Comparison of ENCODE assay signal across 27 cellular contexts in the genomic region with DNA sequence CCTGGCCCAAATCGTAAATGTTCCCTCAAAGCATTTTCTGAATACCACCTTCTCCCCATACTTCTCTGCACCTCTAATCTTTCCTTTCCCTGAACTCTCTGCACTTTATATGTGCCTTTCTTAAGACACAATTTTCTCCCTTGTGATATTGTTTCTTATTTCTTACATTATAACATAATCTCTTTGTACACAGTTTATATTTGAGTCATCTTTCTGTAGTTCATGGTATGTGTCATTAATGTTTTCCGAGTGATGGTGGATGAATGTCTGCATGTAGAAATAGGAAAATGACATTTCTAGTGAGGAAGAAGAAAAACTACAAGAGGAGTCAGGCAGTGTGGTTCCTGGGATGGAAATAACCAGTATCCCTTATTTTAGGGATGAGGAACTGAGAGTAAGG.
"Had no signal": no experiment of that assay in that cellular context is flagged by ENCODE, and none has a peak within 500 bp of the region (broad histone marks: within the 10 kb centered on the region; RNA-seq: fewer than 3 reads in every experiment).

No MANE protein-coding gene starts in this region.

- ATAC-seq: activated T-cell treated with anti-CD3 and anti-CD28 coated beads, Interleukin-2, amount 50 U/mL, for 72 hours; body of pancreas; WTC11 had no signal

- DNase-seq: activated CD4-positive, alpha-beta memory T cell treated with anti-CD3 and anti-CD28 coated beads, Interleukin-2, amount 10 ng/mL, durations not matched to agents 7 days and 5 days; activated CD4-positive, alpha-beta T cell treated with anti-CD3 and anti-CD28 coated beads for 1 hour; activated CD4-positive, alpha-beta T cell treated with anti-CD3 and anti-CD28 coated beads for 4 hours; activated CD4-positive, alpha-beta T cell treated with anti-CD3 and anti-CD28 coated beads, Interleukin-2, amount 10 ng/mL, durations not matched to agents 7 days and 5 days; activated CD4-positive, alpha-beta T cell treated with anti-CD3 and anti-CD28 coated beads, Interleukin-2, amount 50 U/mL, for 4 hours; activated CD8-positive, alpha-beta memory T cell treated with anti-CD3 and anti-CD28 coated beads, Interleukin-2, amount 50 U/mL, for 48 hours; activated effector memory CD4-positive, alpha-beta T cell treated with Interleukin-2 at 50 U/mL for 16 hours; activated gamma-delta T cell treated with Interleukin-2 at 50 U/mL for 16 hours; activated naive CD4-positive, alpha-beta T cell treated with anti-CD3 and anti-CD28 coated beads, Interleukin-2, amount 50 U/mL, for 16 hours; activated naive CD4-positive, alpha-beta T cell treated with Interleukin-2 at 50 U/mL for 16 hours; activated T-cell treated with anti-CD3 and anti-CD28 coated beads for 4 hours; activated T-cell treated with anti-CD3 and anti-CD28 coated beads, Interleukin-2, amount 50 U/mL, for 24 hours; activated T-cell treated with anti-CD3 and anti-CD28 coated beads, Interleukin-2, amount 50 U/mL, for 72 hours; amygdala; aorta; body of pancreas; dorsolateral prefrontal cortex; effector memory CD4-positive, alpha-beta T cell; endodermal cell; esophagus squamous epithelium; foreskin fibroblast; head of caudate nucleus; hippocampal formation; T-helper 2 cell had no signal

- H3K4me3 ChIP-seq: body of pancreas, cardiac muscle cell, coronary artery, dorsolateral prefrontal cortex, esophagus squamous epithelium had no signal
